In genomic region chr17:58764373-58764772, GRCh38 we compare ENCODE assay signal across 17 cellular contexts.
"Had no signal": no experiment of that assay in that cellular context is flagged by ENCODE, and none has a peak within 500 bp of the region (broad histone marks: within the 10 kb centered on the region; RNA-seq: fewer than 3 reads in every experiment).

No MANE protein-coding gene starts in this region.

- H3K4me3 ChIP-seq: esophagus muscularis mucosa, prostate gland, upper lobe of left lung had no signal

- H3K36me3 ChIP-seq: esophagus muscularis mucosa, prostate gland, upper lobe of left lung had no signal

- H3K27me3 ChIP-seq: upper lobe of left lung had no signal

- DNase-seq: activated CD4-positive, CD25-positive, alpha-beta regulatory T cell treated with anti-CD3 and anti-CD28 coated beads, Interleukin-2, amount 50 U/mL, for 72 hours; activated CD8-positive, alpha-beta memory T cell treated with anti-CD3 and anti-CD28 coated beads, Interleukin-2, amount 50 U/mL, for 4 hours; activated CD8-positive, alpha-beta T cell treated with anti-CD3 and anti-CD28 coated beads for 36 hours; activated naive CD4-positive, alpha-beta T cell; glutamatergic neuron; mammary epithelial cell; natural killer cell; occipital lobe; stimulated activated CD4-positive, alpha-beta T cell treated with anti-CD3 and anti-CD28 coated beads, Interleukin-2, amount 100 ng/mL, for 24 hours; stimulated activated naive CD4-positive, alpha-beta T cell; substantia nigra; T-helper 9 cell had no signal

- H3K4me1 ChIP-seq: esophagus muscularis mucosa, prostate gland, upper lobe of left lung had no signal

- FAIRE-seq: astrocyte had no signal

- H3K9me3 ChIP-seq: esophagus muscularis mucosa, prostate gland, upper lobe of left lung had no signal

- ATAC-seq: activated CD8-positive, alpha-beta T cell treated with anti-CD3 and anti-CD28 coated beads for 36 hours; natural killer cell; sciatic nerve had no signal

- H3K27ac ChIP-seq: esophagus muscularis mucosa, prostate gland, upper lobe of left lung had no signal
